ENCODE assay signal across 23 cellular contexts in genomic region chr10:3770611-3771110, GRCh38.
"Had no signal": no experiment of that assay in that cellular context is flagged by ENCODE, and none has a peak within 500 bp of the region (broad histone marks: within the 10 kb centered on the region; RNA-seq: fewer than 3 reads in every experiment).

No MANE protein-coding gene starts in this region.

- H3K4me1 ChIP-seq: colonic mucosa, parathyroid adenoma had no signal

- H3K27ac ChIP-seq: colonic mucosa, dorsolateral prefrontal cortex, hepatocyte, parathyroid adenoma, testis had no signal

- H3K79me2 ChIP-seq: hepatocyte, parathyroid adenoma had no signal

- H3K4me3 ChIP-seq: colonic mucosa, dorsolateral prefrontal cortex, hepatocyte, left lung, lung, testis, upper lobe of left lung had no signal

- ATAC-seq: activated CD8-positive, alpha-beta T cell treated with anti-CD3 and anti-CD28 coated beads for 36 hours; effector memory CD8-positive, alpha-beta T cell; esophagus mucosa; left lung; naive thymus-derived CD8-positive, alpha-beta T cell; sciatic nerve had no signal

- H3K4me2 ChIP-seq: hepatocyte had no signal

- DNase-seq: activated CD4-positive, alpha-beta T cell treated with anti-CD3 and anti-CD28 coated beads for 48 hours; activated CD8-positive, alpha-beta T cell treated with anti-CD3 and anti-CD28 coated beads for 36 hours; activated naive CD4-positive, alpha-beta T cell treated with Interleukin-2 at 50 U/mL for 16 hours; activated naive CD8-positive, alpha-beta T cell treated with anti-CD3 and anti-CD28 coated beads for 36 hours; activated T-cell treated with anti-CD3 and anti-CD28 coated beads, Interleukin-2, amount 50 U/mL, for 1 hour; colonic mucosa; dorsolateral prefrontal cortex; effector memory CD8-positive, alpha-beta T cell; glutamatergic neuron; immature natural killer cell; left lung; naive thymus-derived CD8-positive, alpha-beta T cell; small intestine; stimulated activated CD4-positive, alpha-beta T cell treated with anti-CD3 and anti-CD28 coated beads, Interleukin-15, amount 100 ng/mL, for 24 hours; stimulated activated naive CD4-positive, alpha-beta T cell; T1000; testis; upper lobe of left lung had no signal

- H3K9me3 ChIP-seq: colonic mucosa, left lung, testis, upper lobe of left lung had no signal

- H3K27me3 ChIP-seq: colonic mucosa, dorsolateral prefrontal cortex, hepatocyte, left lung, testis, upper lobe of left lung had no signal

- H2AFZ ChIP-seq: hepatocyte, parathyroid adenoma had no signal

- H3K36me3 ChIP-seq: colonic mucosa had no signal

- H3K9ac ChIP-seq: parathyroid adenoma had no signal
